Comparison of ENCODE assay signal across 1 cellular context in genomic region chrX:44253573-44253942, GRCh38.
TF ChIP-seq lines count a peak whose summit lies in the region.

No MANE protein-coding gene starts in this region.

TF ChIP-seq in IMR-90, 13 proteins besides CTCF, POLR2A, EP300 and RAD21 (continued from another document):
- no peak for TF ChIP-seq MAFK (IDR thresholded peaks at IDR 0.05; ENCODE audit: low read depth, low read length)
- no peak for TF ChIP-seq MAZ (IDR thresholded peaks at IDR 0.05; ENCODE audit: borderline replicate concordance, low read depth, low read length)
